2 cellular contexts compared by ENCODE assay signal in the genomic region with DNA sequence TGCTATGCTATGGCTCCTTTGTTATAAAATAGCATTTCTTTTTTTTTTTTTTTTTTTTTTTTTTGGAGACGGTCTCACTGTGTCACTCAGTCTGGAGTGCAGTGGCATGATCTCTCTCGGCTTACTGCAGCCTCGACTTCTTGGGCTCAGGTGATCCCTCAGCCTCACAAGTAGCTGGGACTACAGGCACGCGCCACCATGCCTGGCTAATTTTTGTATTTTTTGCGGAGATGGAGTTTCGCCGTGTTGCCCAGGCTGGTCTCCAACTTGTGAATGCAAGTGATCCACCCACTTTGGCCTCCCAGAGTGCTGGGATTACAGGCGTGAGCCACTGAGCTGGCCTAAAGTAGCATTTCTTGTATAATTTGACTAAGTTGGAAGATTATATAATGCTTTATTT.
TF ChIP-seq lines count a peak whose summit lies in the region.

No MANE protein-coding gene starts in this region.

TF ChIP-seq in WTC11, 78 proteins besides CTCF, POLR2A, EP300 and RAD21:
- TF ChIP-seq ZNF138 (CRISPR knock-in tag; conservative IDR thresholded peaks at IDR 0.05): no peak
- TF ChIP-seq TEAD4 (CRISPR knock-in tag; IDR thresholded peaks at IDR 0.05): no peak
- TF ChIP-seq SMAD3 (CRISPR knock-in tag; IDR thresholded peaks at IDR 0.05; ENCODE audit: borderline replicate concordance): no peak
- TF ChIP-seq, protein P1, sequence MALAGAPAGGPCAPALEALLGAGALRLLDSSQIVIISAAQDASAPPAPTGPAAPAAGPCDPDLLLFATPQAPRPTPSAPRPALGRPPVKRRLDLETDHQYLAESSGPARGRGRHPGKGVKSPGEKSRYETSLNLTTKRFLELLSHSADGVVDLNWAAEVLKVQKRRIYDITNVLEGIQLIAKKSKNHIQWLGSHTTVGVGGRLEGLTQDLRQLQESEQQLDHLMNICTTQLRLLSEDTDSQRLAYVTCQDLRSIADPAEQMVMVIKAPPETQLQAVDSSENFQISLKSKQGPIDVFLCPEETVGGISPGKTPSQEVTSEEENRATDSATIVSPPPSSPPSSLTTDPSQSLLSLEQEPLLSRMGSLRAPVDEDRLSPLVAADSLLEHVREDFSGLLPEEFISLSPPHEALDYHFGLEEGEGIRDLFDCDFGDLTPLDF (CRISPR knock-in tag; IDR thresholded peaks at IDR 0.05): no peak
- no peak for TF ChIP-seq NR2C2 (CRISPR knock-in tag; IDR thresholded peaks at IDR 0.05)
- TF ChIP-seq CBFB (CRISPR knock-in tag; IDR thresholded peaks at IDR 0.05; ENCODE audit: low read depth): no peak
- TF ChIP-seq, protein P2, sequence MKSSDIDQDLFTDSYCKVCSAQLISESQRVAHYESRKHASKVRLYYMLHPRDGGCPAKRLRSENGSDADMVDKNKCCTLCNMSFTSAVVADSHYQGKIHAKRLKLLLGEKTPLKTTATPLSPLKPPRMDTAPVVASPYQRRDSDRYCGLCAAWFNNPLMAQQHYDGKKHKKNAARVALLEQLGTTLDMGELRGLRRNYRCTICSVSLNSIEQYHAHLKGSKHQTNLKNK (CRISPR knock-in tag; IDR thresholded peaks at IDR 0.05): no peak
- TF ChIP-seq ZNF423 (CRISPR knock-in tag; IDR thresholded peaks at IDR 0.05): no peak
- TF ChIP-seq RELA (CRISPR knock-in tag; IDR thresholded peaks at IDR 0.05; ENCODE audit: borderline replicate concordance): no peak
- TF ChIP-seq, protein P3, sequence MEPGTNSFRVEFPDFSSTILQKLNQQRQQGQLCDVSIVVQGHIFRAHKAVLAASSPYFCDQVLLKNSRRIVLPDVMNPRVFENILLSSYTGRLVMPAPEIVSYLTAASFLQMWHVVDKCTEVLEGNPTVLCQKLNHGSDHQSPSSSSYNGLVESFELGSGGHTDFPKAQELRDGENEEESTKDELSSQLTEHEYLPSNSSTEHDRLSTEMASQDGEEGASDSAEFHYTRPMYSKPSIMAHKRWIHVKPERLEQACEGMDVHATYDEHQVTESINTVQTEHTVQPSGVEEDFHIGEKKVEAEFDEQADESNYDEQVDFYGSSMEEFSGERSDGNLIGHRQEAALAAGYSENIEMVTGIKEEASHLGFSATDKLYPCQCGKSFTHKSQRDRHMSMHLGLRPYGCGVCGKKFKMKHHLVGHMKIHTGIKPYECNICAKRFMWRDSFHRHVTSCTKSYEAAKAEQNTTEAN (CRISPR knock-in tag; IDR thresholded peaks at IDR 0.05): no peak
- no peak for TF ChIP-seq SOX15 (CRISPR knock-in tag; IDR thresholded peaks at IDR 0.05)
- TF ChIP-seq OVOL2 (CRISPR knock-in tag; IDR thresholded peaks at IDR 0.05; ENCODE audit: borderline replicate concordance): no peak

TF ChIP-seq in SK-N-SH treated with all-trans-retinoic acid at 6 μM for 48 hours, 23 proteins besides CTCF, POLR2A, EP300 and RAD21:
- TF ChIP-seq ZC3H10 (CRISPR knock-in tag; IDR thresholded peaks at IDR 0.05): no peak
- TF ChIP-seq PPARA (CRISPR knock-in tag; IDR thresholded peaks at IDR 0.05; ENCODE audit: borderline replicate concordance): no peak
- TF ChIP-seq, protein P4, sequence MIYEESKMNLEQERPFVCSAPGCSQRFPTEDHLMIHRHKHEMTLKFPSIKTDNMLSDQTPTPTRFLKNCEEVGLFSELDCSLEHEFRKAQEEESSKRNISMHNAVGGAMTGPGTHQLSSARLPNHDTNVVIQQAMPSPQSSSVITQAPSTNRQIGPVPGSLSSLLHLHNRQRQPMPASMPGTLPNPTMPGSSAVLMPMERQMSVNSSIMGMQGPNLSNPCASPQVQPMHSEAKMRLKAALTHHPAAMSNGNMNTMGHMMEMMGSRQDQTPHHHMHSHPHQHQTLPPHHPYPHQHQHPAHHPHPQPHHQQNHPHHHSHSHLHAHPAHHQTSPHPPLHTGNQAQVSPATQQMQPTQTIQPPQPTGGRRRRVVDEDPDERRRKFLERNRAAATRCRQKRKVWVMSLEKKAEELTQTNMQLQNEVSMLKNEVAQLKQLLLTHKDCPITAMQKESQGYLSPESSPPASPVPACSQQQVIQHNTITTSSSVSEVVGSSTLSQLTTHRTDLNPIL (CRISPR knock-in tag; IDR thresholded peaks at IDR 0.05; ENCODE audit: low read depth): no peak
- no peak for TF ChIP-seq ARNTL (CRISPR knock-in tag; IDR thresholded peaks at IDR 0.05; ENCODE audit: borderline replicate concordance, low read depth)
- TF ChIP-seq, protein P5, sequence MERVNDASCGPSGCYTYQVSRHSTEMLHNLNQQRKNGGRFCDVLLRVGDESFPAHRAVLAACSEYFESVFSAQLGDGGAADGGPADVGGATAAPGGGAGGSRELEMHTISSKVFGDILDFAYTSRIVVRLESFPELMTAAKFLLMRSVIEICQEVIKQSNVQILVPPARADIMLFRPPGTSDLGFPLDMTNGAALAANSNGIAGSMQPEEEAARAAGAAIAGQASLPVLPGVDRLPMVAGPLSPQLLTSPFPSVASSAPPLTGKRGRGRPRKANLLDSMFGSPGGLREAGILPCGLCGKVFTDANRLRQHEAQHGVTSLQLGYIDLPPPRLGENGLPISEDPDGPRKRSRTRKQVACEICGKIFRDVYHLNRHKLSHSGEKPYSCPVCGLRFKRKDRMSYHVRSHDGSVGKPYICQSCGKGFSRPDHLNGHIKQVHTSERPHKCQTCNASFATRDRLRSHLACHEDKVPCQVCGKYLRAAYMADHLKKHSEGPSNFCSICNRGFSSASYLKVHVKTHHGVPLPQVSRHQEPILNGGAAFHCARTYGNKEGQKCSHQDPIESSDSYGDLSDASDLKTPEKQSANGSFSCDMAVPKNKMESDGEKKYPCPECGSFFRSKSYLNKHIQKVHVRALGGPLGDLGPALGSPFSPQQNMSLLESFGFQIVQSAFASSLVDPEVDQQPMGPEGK (CRISPR knock-in tag; IDR thresholded peaks at IDR 0.05; ENCODE audit: borderline replicate concordance): no peak
- TF ChIP-seq, protein P6, sequence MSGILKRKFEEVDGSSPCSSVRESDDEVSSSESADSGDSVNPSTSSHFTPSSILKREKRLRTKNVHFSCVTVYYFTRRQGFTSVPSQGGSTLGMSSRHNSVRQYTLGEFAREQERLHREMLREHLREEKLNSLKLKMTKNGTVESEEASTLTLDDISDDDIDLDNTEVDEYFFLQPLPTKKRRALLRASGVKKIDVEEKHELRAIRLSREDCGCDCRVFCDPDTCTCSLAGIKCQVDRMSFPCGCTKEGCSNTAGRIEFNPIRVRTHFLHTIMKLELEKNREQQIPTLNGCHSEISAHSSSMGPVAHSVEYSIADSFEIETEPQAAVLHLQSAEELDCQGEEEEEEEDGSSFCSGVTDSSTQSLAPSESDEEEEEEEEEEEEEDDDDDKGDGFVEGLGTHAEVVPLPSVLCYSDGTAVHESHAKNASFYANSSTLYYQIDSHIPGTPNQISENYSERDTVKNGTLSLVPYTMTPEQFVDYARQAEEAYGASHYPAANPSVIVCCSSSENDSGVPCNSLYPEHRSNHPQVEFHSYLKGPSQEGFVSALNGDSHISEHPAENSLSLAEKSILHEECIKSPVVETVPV (CRISPR knock-in tag; IDR thresholded peaks at IDR 0.05): no peak
- TF ChIP-seq CSDC2 (CRISPR knock-in tag; IDR thresholded peaks at IDR 0.05): no peak
- no peak for TF ChIP-seq ISL1 (CRISPR knock-in tag; IDR thresholded peaks at IDR 0.05)
- no peak for TF ChIP-seq GLIS3 (CRISPR knock-in tag; IDR thresholded peaks at IDR 0.05)
- TF ChIP-seq ESRRG (CRISPR knock-in tag; IDR thresholded peaks at IDR 0.05): no peak
- no peak for TF ChIP-seq ZNF70 (CRISPR knock-in tag; IDR thresholded peaks at IDR 0.05)
- TF ChIP-seq BACH2 (CRISPR knock-in tag; IDR thresholded peaks at IDR 0.05; ENCODE audit: borderline replicate concordance): no peak
- TF ChIP-seq TCF4 (CRISPR knock-in tag; IDR thresholded peaks at IDR 0.05; ENCODE audit: borderline replicate concordance): no peak
- TF ChIP-seq ZFP30 (CRISPR knock-in tag; IDR thresholded peaks at IDR 0.05): no peak
